In the genomic region with DNA sequence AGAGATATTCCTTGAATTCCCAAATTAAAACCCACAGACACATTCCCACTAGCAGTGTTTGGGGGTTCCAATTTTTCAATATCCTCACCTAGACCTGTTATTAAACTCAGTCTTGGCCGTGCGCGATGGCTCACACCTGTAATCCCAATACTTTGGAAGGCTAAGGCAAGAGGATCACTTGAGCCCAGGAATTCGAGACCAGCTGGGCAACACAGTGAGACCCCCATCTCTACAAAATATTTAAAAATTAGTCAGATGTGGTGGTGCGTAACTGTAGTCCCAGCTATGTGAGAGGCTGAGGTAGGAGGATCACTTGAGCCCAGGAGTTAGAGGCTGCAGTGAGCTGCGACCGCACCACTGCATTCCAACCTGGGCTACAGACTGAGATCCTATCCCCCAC, we compare ENCODE assay signal across 23 cellular contexts. TPM values are rescaled to one million over a fixed set of nuclear protein-coding genes. Genes with fewer than 3 reads are reported as not detected.
DNase-seq lines count a peak whose midpoint lies in the region; ATAC-seq and TF ChIP-seq lines count a peak whose summit lies in the region.
"Had no signal": no experiment of that assay in that cellular context is flagged by ENCODE, and none has a peak within 500 bp of the region (broad histone marks: within the 10 kb centered on the region; RNA-seq: fewer than 3 reads in every experiment).

No MANE protein-coding gene starts in this region.

- H3K4me1 Mint-ChIP-seq in memory B cell = peaks cover 29% of the 10 kb centered on the region
- H3K4me1 Mint-ChIP-seq: CD14-positive monocyte had no signal

- H3K27ac Mint-ChIP-seq in memory B cell = peak overlapping the region; percentile 22
- H3K27ac Mint-ChIP-seq: CD14-positive monocyte; CD4-positive, alpha-beta T cell had no signal

- H3K4me1 ChIP-seq in SJCRH30 (peaks cover 17% of the 10 kb centered on the region), trophoblast cell (ENCODE audit: control insufficient read depth in 1 of 2, insufficient read depth in 2 of 2, low read length in 2 of 2) (no peaks in the 10 kb centered on the region)
- H3K4me1 ChIP-seq: BE2C had no signal

- H4K12ac ChIP-seq in trophoblast cell (ENCODE audit: low read depth, low read length) = peak overlapping the region; percentile 22

- H2BK12ac ChIP-seq in trophoblast cell (ENCODE audit: low read length) = no peak overlapping the region

- H3K36me3 ChIP-seq in SJCRH30 (no peaks in the 10 kb centered on the region), trophoblast cell (ENCODE audit: control insufficient read depth in 1 of 2, insufficient read depth in 2 of 2, low read length in 2 of 2) (no peaks in the 10 kb centered on the region)
- H3K36me3 ChIP-seq: BE2C; BLaER1 treated with 17β-estradiol and CSF1 and Interleukin-3, amounts not matched to agents 10 nM and 100 nM had no signal

- no peaks in the 10 kb centered on the region for H3K36me3 Mint-ChIP-seq in memory B cell
- H3K36me3 Mint-ChIP-seq: CD14-positive monocyte; CD8-positive, alpha-beta memory T cell had no signal

- no peak overlapping the region for H3K23ac ChIP-seq in trophoblast cell (ENCODE audit: low read length)

- H3K14ac ChIP-seq in trophoblast cell (ENCODE audit: low read length) = no peak overlapping the region

- WGBS in trophoblast cell (ENCODE audit: extremely low coverage, insufficient coverage, insufficient read length) = no CpG with 5 or more reads among the region's 7 CpGs

- no peak overlapping the region for H3K4me3 Mint-ChIP-seq in memory B cell
- H3K4me3 Mint-ChIP-seq: CD4-positive, alpha-beta T cell had no signal

- no peak overlapping the region for H3K4me2 ChIP-seq in trophoblast cell (ENCODE audit: low read length)
- H3K4me2 ChIP-seq: A549; BLaER1 treated with 17β-estradiol and CSF1 and Interleukin-3, amounts not matched to agents 10 nM and 100 nM had no signal

- H2BK5ac ChIP-seq in trophoblast cell (ENCODE audit: low read depth, low read length, poor library complexity) = no peak overlapping the region

- H3K79me2 ChIP-seq in trophoblast cell (ENCODE audit: control insufficient read depth, insufficient read depth, low read length, poor library complexity) = peaks cover 7% of the 10 kb centered on the region

- no peak overlapping the region for H3K4ac ChIP-seq in trophoblast cell (ENCODE audit: low read depth, low read length)

- no peaks in the 10 kb centered on the region for H3K27me3 Mint-ChIP-seq in memory B cell
- H3K27me3 Mint-ChIP-seq: CD4-positive, alpha-beta T cell; CD8-positive, alpha-beta memory T cell had no signal

- no peak overlapping the region for H2AFZ ChIP-seq in trophoblast cell (ENCODE audit: insufficient read depth, low read length, poor library complexity)
- H2AFZ ChIP-seq: GM23248 had no signal

- ATAC-seq in memory B cell (ENCODE audit: low read depth) (no peak), HG03342 (IDR thresholded peaks at IDR 0.05; ENCODE audit: unreplicated experiment) (no peak), left lobe of liver (no peak)
- ATAC-seq: A549, HCT116 had no signal

- no peaks in the 10 kb centered on the region for H3K9me3 ChIP-seq in SJCRH30 (replicated peaks)
- no peaks in the 10 kb centered on the region for H3K9me3 ChIP-seq in trophoblast cell (ENCODE audit: insufficient read depth, low read depth, low read length)
- H3K9me3 ChIP-seq: A549; BE2C; BLaER1 treated with 17β-estradiol and CSF1 and Interleukin-3, amounts not matched to agents 10 nM and 100 nM had no signal

- intact Hi-C loops in dorsolateral prefrontal cortex (cut with DNase I) = no loop called here

- no peak overlapping the region for H3K9ac ChIP-seq in trophoblast cell (ENCODE audit: low read length)
- H3K9ac ChIP-seq: BLaER1 treated with 17β-estradiol and CSF1 and Interleukin-3, amounts not matched to agents 10 nM and 100 nM; GM23248 had no signal

- H4K8ac ChIP-seq in trophoblast cell (ENCODE audit: low read depth, low read length) = no peak overlapping the region

- no peak for DNase-seq in SJCRH30
- DNase-seq in memory B cell (ENCODE audit: low spot score in 2 of 2) = no peak
- DNase-seq in trophoblast cell = no peak
- DNase-seq in SHP77 treated with DMSO at 0.1 percent for 48 hours (lab: John Stamatoyannopoulos, UW) = no peak
- no peak for DNase-seq in dorsolateral prefrontal cortex
- no peak for DNase-seq in left lobe of liver (ENCODE audit: low spot score)
- DNase-seq: 8988T; ACHN; AML-193; BE2C; CD4-positive, alpha-beta T cell; CD8-positive, alpha-beta memory T cell; DMS 273 treated with DMSO at 0.1 percent for 48 hours; DMS79; EL; GF-D8; GM23248; H7 had no signal

- H2BK120ac ChIP-seq in trophoblast cell (ENCODE audit: insufficient read depth, low read length, poor library complexity) = no peak overlapping the region

- H2AK5ac ChIP-seq in trophoblast cell (ENCODE audit: low read length) = no peak overlapping the region

- no peaks in the 10 kb centered on the region for H3K27me3 ChIP-seq in SJCRH30
- H3K27me3 ChIP-seq in trophoblast cell (ENCODE audit: insufficient read depth, low read length) = no peaks in the 10 kb centered on the region
- no peaks in the 10 kb centered on the region for H3K27me3 ChIP-seq in dorsolateral prefrontal cortex
- H3K27me3 ChIP-seq: BE2C; BLaER1 treated with 17β-estradiol and CSF1 and Interleukin-3, amounts not matched to agents 10 nM and 100 nM had no signal

- H3K9me3 Mint-ChIP-seq in memory B cell = no peaks in the 10 kb centered on the region
- H3K9me3 Mint-ChIP-seq: CD14-positive monocyte; CD4-positive, alpha-beta T cell; CD8-positive, alpha-beta memory T cell had no signal

- no peak overlapping the region for H4K91ac ChIP-seq in trophoblast cell (ENCODE audit: low read depth, low read length)

- H3K79me1 ChIP-seq in trophoblast cell (ENCODE audit: low read length) = no peaks in the 10 kb centered on the region

- H3K4me3 ChIP-seq in SJCRH30 (no peak overlapping the region), trophoblast cell (ENCODE audit: low read depth, low read length) (no peak overlapping the region), dorsolateral prefrontal cortex (no peak overlapping the region)
- H3K4me3 ChIP-seq: A549; BLaER1 treated with 17β-estradiol and CSF1 and Interleukin-3, amounts not matched to agents 10 nM and 100 nM; GM23248 had no signal

- no peak for TF ChIP-seq CTCF in dorsolateral prefrontal cortex (IDR thresholded peaks at IDR 0.05 in 54 of 56, conservative IDR thresholded peaks at IDR 0.05 in 2 of 56; ENCODE audit: low read depth in 1 of 56, partially characterized antibody in 56 of 56)

- no peak overlapping the region for H3K18ac ChIP-seq in trophoblast cell (ENCODE audit: low read length)

- H3K27ac ChIP-seq in SJCRH30 (peak overlapping the region; percentile 75; the same call in 1 of the 2 replicates), trophoblast cell (ENCODE audit: low read depth, low read length) (no peak overlapping the region), dorsolateral prefrontal cortex (no peak overlapping the region)
- H3K27ac ChIP-seq: A549; BLaER1 treated with 17β-estradiol and CSF1 and Interleukin-3, amounts not matched to agents 10 nM and 100 nM; GM23248 had no signal

RNA-seq across cellular contexts. Expression of a gene that starts 53.3 kb away (rescaled TPM):
- total RNA-seq in SJCRH30 (2014; rRNA removed; shearing (Covaris generic)) = 87.6 and 93.0 TPM in 2 replicates
- polyA plus RNA-seq in trophoblast cell (2013) = 51.8 and 54.1 TPM in 2 replicates
- total RNA-seq in dorsolateral prefrontal cortex (10 to 100 TPM in 106 of 120 experiments, 1 to 10 TPM in 14; 6.9 to 20.2 (median 12.8) TPM), left lobe of liver (24.1 TPM)
